In genomic region chr5:41903382-41903891, GRCh38 we compare ENCODE assay signal across 8 cellular contexts. TPM values are rescaled to one million over a fixed set of nuclear protein-coding genes. Genes with fewer than 3 reads are reported as not detected.
DNase-seq lines count a peak whose midpoint lies in the region; ATAC-seq and TF ChIP-seq lines count a peak whose summit lies in the region.

No MANE protein-coding gene starts in this region.

- H3K27me3 ChIP-seq in A673 (replicated peaks; ENCODE audit: insufficient read depth, low read depth, low read length, poor library complexity) (no peaks in the 10 kb centered on the region), HUES6 (ENCODE audit: control insufficient read depth, insufficient read depth, low read length) (no peaks in the 10 kb centered on the region), mucosa of stomach (ENCODE audit: control insufficient read depth, insufficient read depth, low read length) (peaks cover 4% of the 10 kb centered on the region)

- no peak for TF ChIP-seq POLR2A in erythroblast (IDR thresholded peaks at IDR 0.05; ENCODE audit: low read length)

- H3K27me3 Mint-ChIP-seq in MCF 10A (ENCODE audit: insufficient read depth, unreplicated experiment): no peaks in the 10 kb centered on the region

- peak overlapping the region; percentile 97 for H3K4me3 Mint-ChIP-seq in MCF 10A (ENCODE audit: unreplicated experiment)

- H3K9me3 ChIP-seq in A673 (ENCODE audit: low read depth, low read length, poor library complexity, severe bottlenecking) (no peaks in the 10 kb centered on the region), HUES6 (ENCODE audit: control insufficient read depth, insufficient read depth, low read depth, low read length) (no peaks in the 10 kb centered on the region), mucosa of stomach (ENCODE audit: control insufficient read depth, low read length) (no peaks in the 10 kb centered on the region)

- H3K36me3 ChIP-seq in A673 (ENCODE audit: insufficient read depth, low read length, poor library complexity, severe bottlenecking): peaks cover 10% of the 10 kb centered on the region
- H3K36me3 ChIP-seq in HUES6 (ENCODE audit: control insufficient read depth, insufficient read depth, low read length): peaks cover 16% of the 10 kb centered on the region
- H3K36me3 ChIP-seq in mucosa of stomach (ENCODE audit: control insufficient read depth, insufficient read depth, low read length): no peaks in the 10 kb centered on the region

- DNase-seq in A673 (ENCODE audit: low spot score) (no peak), MCF 10A (ENCODE audit: unreplicated experiment) (no peak), NCI-H345 (lab: John Stamatoyannopoulos, UW) (no peak), erythroblast (lab: John Stamatoyannopoulos, UW) (no peak)
- DNase-seq in stimulated activated CD4-positive, alpha-beta T cell treated with anti-CD3 and anti-CD28 coated beads, Interleukin-1b, Interleukin-23, amount 100 ng/mL, for 48 hours: no peak

- CTCF ChIA-PET in A673 (lab: Charles Lee) (no interaction called here), MCF 10A (lab: Yijun Ruan, JAX) (interaction anchor here (0.8 kb wide), 2 partner anchors 27 to 47 kb away, joined by 3 read pairs; no protein-coding TSS in a partner anchor)

- H3K4me1 Mint-ChIP-seq in MCF 10A (ENCODE audit: insufficient read depth, unreplicated experiment): peaks cover 36% of the 10 kb centered on the region

- peak overlapping the region; percentile 94 for H3K27ac ChIP-seq in A673 (ENCODE audit: low read depth, low read length, poor library complexity, severe bottlenecking)
- H3K27ac ChIP-seq in HUES6 (ENCODE audit: low read depth, low read length): no peak overlapping the region

- peak overlapping the region; percentile 69 for H3K4me3 ChIP-seq in A673 (ENCODE audit: low read depth, low read length, poor library complexity, severe bottlenecking)
- H3K4me3 ChIP-seq in HUES6 (ENCODE audit: low read depth, low read length): peak overlapping the region; percentile 64
- H3K4me3 ChIP-seq in mucosa of stomach (ENCODE audit: low read length): peak overlapping the region; percentile 74

- POLR2A ChIA-PET in A673 (lab: Charles Lee; ENCODE audit: low non-redundant PET): interaction anchor here (0.6 to 0.7 kb wide), 2 partner anchors 109 to 1047 kb away, joined by 3 to 4 read pairs; no protein-coding TSS in a partner anchor
- POLR2A ChIA-PET in MCF 10A (lab: Yijun Ruan, JAX): interaction anchor here (0.7 to 3.0 kb wide), 34 partner anchors 8 to 1218 kb away, joined by 3 to 57 read pairs (median 5); partner anchors contain the start of genes CARD6, FBXO4, OXCT1 and SELENOP

- TF ChIP-seq CTCF in A673 (conservative IDR thresholded peaks at IDR 0.05; ENCODE audit: low read depth, low read length) (no peak), MCF 10A (IDR thresholded peaks at IDR 0.05; ENCODE audit: unreplicated experiment) (no peak)

- no peak for ATAC-seq in GM21717 (IDR thresholded peaks at IDR 0.05; ENCODE audit: unreplicated experiment)

- H3K36me3 Mint-ChIP-seq in MCF 10A (ENCODE audit: insufficient read depth, unreplicated experiment): peaks cover 23% of the 10 kb centered on the region

- BruUV-seq in A673 (replicated peaks; lab: Mats Ljungman, UMichigan) (TSS peak; percentile 100), MCF 10A (replicated peaks; lab: Mats Ljungman, UMichigan) (TSS peak; percentile 99)

- H3K4me1 ChIP-seq in A673 (ENCODE audit: insufficient read depth, low read length, poor library complexity, severe bottlenecking) (peaks cover 14% of the 10 kb centered on the region), HUES6 (ENCODE audit: control insufficient read depth, insufficient read depth, low read length) (peaks cover 6% of the 10 kb centered on the region; the same call in 1 of the 2 replicates), mucosa of stomach (ENCODE audit: control insufficient read depth, insufficient read depth, low read length) (no peaks in the 10 kb centered on the region)

- H3K9ac ChIP-seq in HUES6 (ENCODE audit: low read length): peak overlapping the region; percentile 53
- H3K9ac ChIP-seq in mucosa of stomach (ENCODE audit: low read length): peak overlapping the region; percentile 90

- intact Hi-C loops in A673 (cut with micrococcal nuclease; ENCODE audit: unreplicated experiment): no loop called here
- intact Hi-C loops in MCF 10A (cut with micrococcal nuclease): no loop called here

- H3K27ac Mint-ChIP-seq in MCF 10A (ENCODE audit: low read depth, unreplicated experiment): peak overlapping the region; percentile 100

- no peaks in the 10 kb centered on the region for H3K9me3 Mint-ChIP-seq in MCF 10A (ENCODE audit: unreplicated experiment)

RNA-seq across cellular contexts. Expression of gene RIMOC1, which starts 0.7 kb away (rescaled TPM):
- total RNA-seq in A673 (2021) (43.4 and 48.3 TPM in 2 replicates), MCF 10A (2022) (40.4 and 45.4 TPM in 2 replicates)

RNA-seq across cellular contexts. Expression of gene FBXO4, which starts 21.6 kb away (rescaled TPM):
- 9.6 and 12.6 TPM in 2 replicates for total RNA-seq in A673 (2021)
- total RNA-seq in MCF 10A (2022): 18.4 and 20.2 TPM in 2 replicates

RNA-seq across cellular contexts. Expression of gene OXCT1, which starts 33.2 kb away (rescaled TPM):
- total RNA-seq in A673 (2021) (48.4 and 49.8 TPM in 2 replicates), MCF 10A (2022) (47.1 and 48.6 TPM in 2 replicates)
